In genomic region chr1:1598051-1598719, GRCh38 we compare ENCODE assay signal across 1 cellular context.
TF ChIP-seq lines count a peak whose summit lies in the region.

No MANE protein-coding gene starts in this region.

TF ChIP-seq in H1, 55 proteins besides CTCF, POLR2A, EP300 and RAD21:
- TF ChIP-seq RNF2 (IDR thresholded peaks at IDR 0.05; ENCODE audit: borderline replicate concordance, low read depth, low read length, missing control alignments, poor library complexity, severe bottlenecking) (no peak), EGR1 (IDR thresholded peaks at IDR 0.05; ENCODE audit: borderline replicate concordance, low read depth, low read length) (no peak)
